Comparison of ENCODE assay signal across 1 cellular context in the genomic region with DNA sequence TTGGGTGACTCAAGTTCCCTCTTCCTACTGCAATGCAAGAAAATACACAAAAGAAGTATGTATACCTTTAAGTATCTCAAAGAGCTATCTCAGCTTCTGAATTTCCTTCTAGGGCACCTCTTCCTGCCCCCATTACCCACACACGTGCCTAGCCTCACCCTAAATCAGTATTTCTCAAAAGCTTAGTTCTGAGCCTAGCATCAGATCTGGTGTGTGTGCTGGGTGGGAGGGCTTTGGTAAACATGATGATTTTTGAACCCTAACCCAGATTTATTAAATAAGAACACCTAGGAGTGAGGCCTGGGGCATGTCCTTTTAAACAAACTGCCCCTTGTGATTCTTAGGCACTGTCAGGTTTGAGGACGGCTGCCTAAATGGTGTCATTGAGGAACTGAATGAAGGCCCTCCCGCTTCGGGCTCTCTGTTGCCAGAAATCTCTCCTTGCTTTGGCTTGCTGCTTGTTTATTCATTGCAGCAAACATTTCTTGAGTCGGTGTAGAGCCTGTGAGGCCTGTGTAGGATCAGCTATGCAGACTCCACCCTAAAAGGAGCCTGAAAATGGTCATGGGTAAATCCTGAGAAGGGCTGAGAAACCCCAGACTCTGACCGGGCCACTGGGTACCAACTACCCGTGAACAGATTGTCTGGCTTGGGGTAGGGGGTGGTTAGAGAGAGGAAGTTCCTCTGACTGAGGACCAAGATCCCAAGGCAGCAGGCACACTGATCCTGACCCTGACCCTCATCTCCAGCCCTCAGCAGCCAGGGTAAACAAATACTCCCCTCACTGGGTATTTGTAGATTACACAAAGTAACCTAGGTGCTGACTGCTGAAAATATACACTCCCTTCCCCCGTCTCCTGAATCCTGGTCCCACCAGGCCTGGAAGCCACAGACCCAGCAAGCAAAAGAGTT.
A peak's percentile ranks its signal among the peaks of the same experiment; 100 is the strongest.
TF ChIP-seq lines count a peak whose summit lies in the region.

No MANE protein-coding gene starts in this region.

TF ChIP-seq in HepG2, 621 proteins besides CTCF, POLR2A, EP300 and RAD21 (continued from another document):
- no peak for TF ChIP-seq HBP1 (CRISPR knock-in tag; IDR thresholded peaks at IDR 0.05; ENCODE audit: low read depth)
- no peak for TF ChIP-seq ZSCAN25 (CRISPR knock-in tag; IDR thresholded peaks at IDR 0.05)
- TF ChIP-seq ZMYM4 (CRISPR knock-in tag; IDR thresholded peaks at IDR 0.05): no peak
- TF ChIP-seq ZNF75D (CRISPR knock-in tag; IDR thresholded peaks at IDR 0.05; ENCODE audit: borderline replicate concordance): no peak
- TF ChIP-seq ZNF253 (CRISPR knock-in tag; IDR thresholded peaks at IDR 0.05; ENCODE audit: borderline replicate concordance): no peak
- no peak for TF ChIP-seq ZMAT3 (CRISPR knock-in tag; conservative IDR thresholded peaks at IDR 0.05)
- peak; percentile 70 for TF ChIP-seq NR2F2 (IDR thresholded peaks at IDR 0.05; ENCODE audit: borderline replicate concordance, low read depth)
- TF ChIP-seq NR0B2 (CRISPR knock-in tag; IDR thresholded peaks at IDR 0.05): no peak
- TF ChIP-seq ZNF20 (CRISPR knock-in tag; IDR thresholded peaks at IDR 0.05): no peak
- TF ChIP-seq FLYWCH1 (CRISPR knock-in tag; IDR thresholded peaks at IDR 0.05): no peak
- TF ChIP-seq ERF (CRISPR knock-in tag; IDR thresholded peaks at IDR 0.05): no peak
- TF ChIP-seq BCLAF1 (IDR thresholded peaks at IDR 0.05): no peak
- TF ChIP-seq GPN1 (CRISPR knock-in tag; IDR thresholded peaks at IDR 0.05; ENCODE audit: borderline replicate concordance): no peak
- TF ChIP-seq RFX5 (IDR thresholded peaks at IDR 0.05; ENCODE audit: low read depth, low read length): no peak
- TF ChIP-seq CEBPZ (IDR thresholded peaks at IDR 0.05; ENCODE audit: low read length): no peak
- TF ChIP-seq ZNF503 (CRISPR knock-in tag; IDR thresholded peaks at IDR 0.05): no peak
- TF ChIP-seq MAFK (conservative IDR thresholded peaks at IDR 0.05 in 1 of 2, IDR thresholded peaks at IDR 0.05 in 1 of 2; ENCODE audit: low read length in 2 of 2): no peak; a peak in 1 of 4 replicates
- no peak for TF ChIP-seq SOX13 (IDR thresholded peaks at IDR 0.05)
- TF ChIP-seq SOX13 (CRISPR knock-in tag; conservative IDR thresholded peaks at IDR 0.05 in 1 of 2, IDR thresholded peaks at IDR 0.05 in 1 of 2): peak in 1 of 2 experiments; percentile 54; a peak in 1 of 4 replicates
- TF ChIP-seq, protein P1, sequence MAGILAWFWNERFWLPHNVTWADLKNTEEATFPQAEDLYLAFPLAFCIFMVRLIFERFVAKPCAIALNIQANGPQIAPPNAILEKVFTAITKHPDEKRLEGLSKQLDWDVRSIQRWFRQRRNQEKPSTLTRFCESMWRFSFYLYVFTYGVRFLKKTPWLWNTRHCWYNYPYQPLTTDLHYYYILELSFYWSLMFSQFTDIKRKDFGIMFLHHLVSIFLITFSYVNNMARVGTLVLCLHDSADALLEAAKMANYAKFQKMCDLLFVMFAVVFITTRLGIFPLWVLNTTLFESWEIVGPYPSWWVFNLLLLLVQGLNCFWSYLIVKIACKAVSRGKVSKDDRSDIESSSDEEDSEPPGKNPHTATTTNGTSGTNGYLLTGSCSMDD (CRISPR knock-in tag; IDR thresholded peaks at IDR 0.05): no peak
- TF ChIP-seq ZNF710 (CRISPR knock-in tag; IDR thresholded peaks at IDR 0.05; ENCODE audit: borderline replicate concordance): no peak
- TF ChIP-seq HES4 (CRISPR knock-in tag; IDR thresholded peaks at IDR 0.05; ENCODE audit: borderline replicate concordance): no peak
- TF ChIP-seq RXRA (CRISPR knock-in tag; IDR thresholded peaks at IDR 0.05): peak; percentile 58; the same call in 1 of the 2 replicates
- TF ChIP-seq ZNF605 (CRISPR knock-in tag; IDR thresholded peaks at IDR 0.05): no peak
- no peak for TF ChIP-seq FOXK1 (CRISPR knock-in tag; IDR thresholded peaks at IDR 0.05; ENCODE audit: borderline replicate concordance, low read depth)
- TF ChIP-seq HHEX (CRISPR knock-in tag; IDR thresholded peaks at IDR 0.05): peak; percentile 71; the same call in 1 of the 2 replicates
- TF ChIP-seq ZNF205 (CRISPR knock-in tag; IDR thresholded peaks at IDR 0.05): no peak
- TF ChIP-seq CEBPB (IDR thresholded peaks at IDR 0.05; ENCODE audit: borderline replicate concordance, low read depth, low read length): no peak
- TF ChIP-seq NKX3-1 (CRISPR knock-in tag; IDR thresholded peaks at IDR 0.05): no peak
- TF ChIP-seq, protein P2, sequence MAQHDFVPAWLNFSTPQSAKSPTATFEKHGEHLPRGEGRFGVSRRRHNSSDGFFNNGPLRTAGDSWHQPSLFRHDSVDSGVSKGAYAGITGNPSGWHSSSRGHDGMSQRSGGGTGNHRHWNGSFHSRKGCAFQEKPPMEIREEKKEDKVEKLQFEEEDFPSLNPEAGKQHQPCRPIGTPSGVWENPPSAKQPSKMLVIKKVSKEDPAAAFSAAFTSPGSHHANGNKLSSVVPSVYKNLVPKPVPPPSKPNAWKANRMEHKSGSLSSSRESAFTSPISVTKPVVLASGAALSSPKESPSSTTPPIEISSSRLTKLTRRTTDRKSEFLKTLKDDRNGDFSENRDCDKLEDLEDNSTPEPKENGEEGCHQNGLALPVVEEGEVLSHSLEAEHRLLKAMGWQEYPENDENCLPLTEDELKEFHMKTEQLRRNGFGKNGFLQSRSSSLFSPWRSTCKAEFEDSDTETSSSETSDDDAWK (CRISPR knock-in tag; IDR thresholded peaks at IDR 0.05): no peak
- no peak for TF ChIP-seq ZBTB38 (CRISPR knock-in tag; IDR thresholded peaks at IDR 0.05)
- no peak for TF ChIP-seq CENPT (CRISPR knock-in tag; IDR thresholded peaks at IDR 0.05; ENCODE audit: low read depth)
- TF ChIP-seq NFIB (CRISPR knock-in tag; IDR thresholded peaks at IDR 0.05; ENCODE audit: borderline replicate concordance): no peak
- no peak for TF ChIP-seq RELA (CRISPR knock-in tag; IDR thresholded peaks at IDR 0.05)
